Comparison of ENCODE assay signal across 25 cellular contexts in the genomic region with DNA sequence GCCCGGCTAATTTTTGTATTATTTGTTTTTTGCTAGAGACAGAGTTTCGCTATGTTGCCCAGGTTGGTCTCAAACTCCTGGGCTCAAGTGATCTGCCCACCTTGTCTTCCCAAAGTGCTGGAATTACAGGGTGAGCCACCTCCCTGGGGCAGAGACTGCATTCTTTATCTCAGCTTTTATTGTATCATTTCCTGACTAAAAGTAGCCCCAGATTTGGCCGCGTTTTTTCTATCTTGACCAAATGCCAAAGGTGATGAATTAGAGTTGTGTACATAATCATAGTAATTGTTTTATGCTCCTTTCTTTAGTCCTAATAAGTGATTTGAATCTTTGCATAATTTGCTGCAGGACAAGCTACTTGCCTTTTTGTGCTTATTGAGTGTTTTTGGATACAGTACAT.
"Had no signal": no experiment of that assay in that cellular context is flagged by ENCODE, and none has a peak within 500 bp of the region (broad histone marks: within the 10 kb centered on the region; RNA-seq: fewer than 3 reads in every experiment).

No MANE protein-coding gene starts in this region.

- H3K27ac ChIP-seq: dorsolateral prefrontal cortex, esophagus squamous epithelium, heart left ventricle, right lobe of liver, skin epidermis, stomach, suprapubic skin, tibial nerve had no signal

- H3K9me3 ChIP-seq: esophagus squamous epithelium, heart left ventricle, mucosa of descending colon, right lobe of liver, stomach, suprapubic skin, tibial nerve had no signal

- FAIRE-seq: colon, islet of Langerhans had no signal

- DNase-seq: activated CD4-positive, alpha-beta T cell treated with anti-CD3 and anti-CD28 coated beads, Interleukin-2, amount 10 ng/mL, durations not matched to agents 7 days and 5 days; activated CD8-positive, alpha-beta memory T cell treated with anti-CD3 and anti-CD28 coated beads, Interleukin-2, amount 10 ng/mL, durations not matched to agents 7 days and 5 days; activated CD8-positive, alpha-beta T cell treated with anti-CD3 and anti-CD28 coated beads for 36 hours; activated effector memory CD4-positive, alpha-beta T cell treated with anti-CD3 and anti-CD28 coated beads, Interleukin-2, amount 50 U/mL, for 16 hours; activated naive CD4-positive, alpha-beta T cell treated with anti-CD3 and anti-CD28 coated beads, Interleukin-2, amount 10 ng/mL, durations not matched to agents 7 days and 5 days; activated T-cell treated with anti-CD3 and anti-CD28 coated beads for 4 hours; amygdala; central memory CD4-positive, alpha-beta T cell; dorsolateral prefrontal cortex; effector memory CD8-positive, alpha-beta T cell; esophagus squamous epithelium; heart left ventricle; mesenchymal stem cell; mucosa of descending colon; nephron progenitor cell; right lobe of liver; stimulated activated CD4-positive, alpha-beta T cell treated with anti-CD3 and anti-CD28 coated beads, Interleukin-15, amount 100 ng/mL, for 24 hours; stomach had no signal

- H3K36me3 ChIP-seq: right lobe of liver, suprapubic skin had no signal

- H3K4me3 ChIP-seq: dorsolateral prefrontal cortex, esophagus squamous epithelium, heart left ventricle, mucosa of descending colon, right lobe of liver, skin epidermis, stomach, suprapubic skin, tibial nerve had no signal

- ATAC-seq: activated CD4-positive, CD25-positive, alpha-beta regulatory T cell treated with anti-CD3 and anti-CD28 coated beads, Interleukin-2, amount 50 U/mL, for 24 hours; activated CD8-positive, alpha-beta memory T cell treated with anti-CD3 and anti-CD28 coated beads, Interleukin-2, amount 10 ng/mL, durations not matched to agents 7 days and 5 days; activated CD8-positive, alpha-beta T cell treated with anti-CD3 and anti-CD28 coated beads for 36 hours; effector memory CD8-positive, alpha-beta T cell; heart left ventricle; mucosa of descending colon; right lobe of liver; stimulated activated memory B cell treated with anti-CD40 and anti-IgM and Interleukin-4, amounts not matched to agents 10 μg/mL and 1 μg/mL and 100 μg/mL, for 72 hours had no signal

- H3K27me3 ChIP-seq: dorsolateral prefrontal cortex, esophagus squamous epithelium, heart left ventricle, right lobe of liver, stomach, suprapubic skin, tibial nerve had no signal
